1 cellular context compared by ENCODE assay signal in the genomic region with DNA sequence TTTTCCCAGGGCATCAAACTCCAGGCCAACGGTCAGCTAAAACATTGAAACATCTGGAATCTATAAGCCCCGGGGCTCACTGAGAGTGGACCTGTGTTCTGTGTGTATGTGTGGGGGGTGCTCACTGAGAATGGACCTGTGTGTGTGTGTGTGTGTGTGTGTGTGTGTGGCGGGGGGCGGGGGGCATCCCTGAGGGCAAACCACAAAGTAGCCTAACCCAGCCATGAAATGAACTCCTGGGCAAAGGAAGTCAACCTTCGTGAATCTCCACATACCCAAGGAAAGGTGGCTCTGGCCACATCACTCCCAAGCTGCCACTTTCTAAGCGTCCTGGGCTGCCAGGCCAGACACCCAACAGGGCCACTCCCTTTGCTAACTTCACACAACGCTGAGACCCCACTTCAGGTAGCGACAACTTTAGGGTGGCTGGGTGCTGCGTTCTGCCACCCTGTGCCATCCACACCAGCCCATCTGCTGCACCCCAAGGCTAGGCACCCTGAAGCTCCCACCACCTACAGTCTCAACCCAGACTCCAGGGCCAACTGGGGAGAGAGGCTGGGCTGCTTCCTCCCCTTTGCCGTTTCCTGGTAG.
TF ChIP-seq lines count a peak whose summit lies in the region.

No MANE protein-coding gene starts in this region.

TF ChIP-seq in GM12878, 131 proteins besides CTCF, POLR2A, EP300 and RAD21:
- TF ChIP-seq, protein P1, sequence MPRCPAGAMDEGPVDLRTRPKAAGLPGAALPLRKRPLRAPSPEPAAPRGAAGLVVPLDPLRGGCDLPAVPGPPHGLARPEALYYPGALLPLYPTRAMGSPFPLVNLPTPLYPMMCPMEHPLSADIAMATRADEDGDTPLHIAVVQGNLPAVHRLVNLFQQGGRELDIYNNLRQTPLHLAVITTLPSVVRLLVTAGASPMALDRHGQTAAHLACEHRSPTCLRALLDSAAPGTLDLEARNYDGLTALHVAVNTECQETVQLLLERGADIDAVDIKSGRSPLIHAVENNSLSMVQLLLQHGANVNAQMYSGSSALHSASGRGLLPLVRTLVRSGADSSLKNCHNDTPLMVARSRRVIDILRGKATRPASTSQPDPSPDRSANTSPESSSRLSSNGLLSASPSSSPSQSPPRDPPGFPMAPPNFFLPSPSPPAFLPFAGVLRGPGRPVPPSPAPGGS (IDR thresholded peaks at IDR 0.05; ENCODE audit: borderline replicate concordance, insufficient read depth, low read depth, low read length, poor library complexity, severe bottlenecking), result no peak
- no peak for TF ChIP-seq NR2F1 (conservative IDR thresholded peaks at IDR 0.05)
